ENCODE assay signal across 9 cellular contexts in genomic region chr6:16731503-16732018, GRCh38. TPM values are rescaled to one million over a fixed set of nuclear protein-coding genes. Genes with fewer than 3 reads are reported as not detected.
DNase-seq lines count a peak whose midpoint lies in the region; ATAC-seq and TF ChIP-seq lines count a peak whose summit lies in the region.
"Had no signal": no experiment of that assay in that cellular context is flagged by ENCODE, and none has a peak within 500 bp of the region (broad histone marks: within the 10 kb centered on the region; RNA-seq: fewer than 3 reads in every experiment).

No MANE protein-coding gene starts in this region.

- no peaks in the 10 kb centered on the region for H3K27me3 Mint-ChIP-seq in activated T-cell treated with anti-CD3 and anti-CD28 coated beads, Interleukin-2, amount 50 U/mL, for 4 hours (ENCODE audit: low read depth)
- no peaks in the 10 kb centered on the region for H3K27me3 Mint-ChIP-seq in CD14-positive monocyte (ENCODE audit: low read depth in 3 of 3)

- peak overlapping the region in 3 of 7 donors; percentile 18 to 47 (median 23) for H3K27ac Mint-ChIP-seq in CD14-positive monocyte

- intact Hi-C loops in stomach (cut with DNase I; ENCODE audit: low total_unique reads) (no loop called here), CD14-positive monocyte (cut with micrococcal nuclease) (no loop called here)

- no peak for TF ChIP-seq EP300 in stomach (IDR thresholded peaks at IDR 0.05)

- peaks cover 60% of the 10 kb centered on the region for H3K4me1 Mint-ChIP-seq in activated T-cell treated with anti-CD3 and anti-CD28 coated beads, Interleukin-2, amount 50 U/mL, for 4 hours (ENCODE audit: low read depth)
- H3K4me1 Mint-ChIP-seq in CD14-positive monocyte: peaks cover 54% of the 10 kb centered on the region

- H3K36me3 ChIP-seq in stomach: no peaks in the 10 kb centered on the region
- H3K36me3 ChIP-seq: lower lobe of right lung had no signal

- no peaks in the 10 kb centered on the region for H3K27me3 ChIP-seq in stomach

- H3K9me3 ChIP-seq in stomach: no peaks in the 10 kb centered on the region
- H3K9me3 ChIP-seq: lower lobe of right lung had no signal

- 12 to 37% (median 20%) methylated on average over 5 of the region's 5 CpGs for WGBS in stomach, 5 donors

- TF ChIP-seq CTCF in stomach (IDR thresholded peaks at IDR 0.05): no peak
- TF ChIP-seq CTCF in CD14-positive monocyte (IDR thresholded peaks at IDR 0.05): no peak

- peaks cover 11 to 86% (median 52%) of the 10 kb centered on the region in 4 donors for H3K4me1 ChIP-seq in stomach

- no peak overlapping the region for H3K4me3 ChIP-seq in stomach
- H3K4me3 ChIP-seq: lower lobe of right lung had no signal

- H3K9me3 Mint-ChIP-seq in activated T-cell treated with anti-CD3 and anti-CD28 coated beads, Interleukin-2, amount 50 U/mL, for 4 hours: no peaks in the 10 kb centered on the region
- H3K9me3 Mint-ChIP-seq in CD14-positive monocyte: no peaks in the 10 kb centered on the region

- TF ChIP-seq POLR2A in stomach (IDR thresholded peaks at IDR 0.05): no peak

- peak overlapping the region; percentile 37 to 56 (median 46) for H3K27ac ChIP-seq in stomach
- H3K27ac ChIP-seq: lower lobe of right lung had no signal

- peak; percentile 91 for ATAC-seq in HG03097 (IDR thresholded peaks at IDR 0.05; ENCODE audit: low FRiP score, unreplicated experiment)
- ATAC-seq in activated T-cell treated with anti-CD3 and anti-CD28 coated beads, Interleukin-2, amount 50 U/mL, for 4 hours: peak; percentile 57 to 79

- H3K36me3 Mint-ChIP-seq in activated T-cell treated with anti-CD3 and anti-CD28 coated beads, Interleukin-2, amount 50 U/mL, for 4 hours (ENCODE audit: insufficient read depth): peaks cover 14% of the 10 kb centered on the region
- H3K36me3 Mint-ChIP-seq in CD14-positive monocyte: peaks cover 24 to 26% of the 10 kb centered on the region in 2 donors

- peak overlapping the region; percentile 61 for H3K4me3 Mint-ChIP-seq in activated T-cell treated with anti-CD3 and anti-CD28 coated beads, Interleukin-2, amount 50 U/mL, for 4 hours
- H3K4me3 Mint-ChIP-seq in CD14-positive monocyte: no peak overlapping the region

- peak; percentile 19 for DNase-seq in activated gamma-delta T cell treated with anti-CD3 and anti-CD28 coated beads, Interleukin-2, amount 50 U/mL, for 16 hours (ENCODE audit: low read depth)
- DNase-seq in activated gamma-delta T cell treated with Interleukin-2 at 50 U/mL for 16 hours: no peak
- DNase-seq in activated T-cell treated with anti-CD3 and anti-CD28 coated beads, Interleukin-2, amount 50 U/mL, for 4 hours: peak; percentile 20
- no peak for DNase-seq in stomach
- DNase-seq in nucleus accumbens (lab: John Stamatoyannopoulos, UW): no peak
- DNase-seq in A172 (ENCODE audit: low spot score): no peak
- no peak for DNase-seq in CD14-positive monocyte (ENCODE audit: low spot score)
- DNase-seq: lower lobe of right lung had no signal

RNA-seq across cellular contexts. Expression of gene ATXN1, which starts 29.7 kb away (rescaled TPM):
- 10 to 100 TPM; 39.5 to 63.8 (median 45.1) TPM for total RNA-seq in activated T-cell treated with anti-CD3 and anti-CD28 coated beads, Interleukin-2, amount 50 U/mL, for 4 hours
- 100 to 1,000 TPM in 1 of 5 donors, 10 to 100 TPM in 4; 32.4 to 106 (median 64.6) TPM for total RNA-seq in stomach
- polyA plus RNA-seq in stomach: 1 to 10 TPM; 5.2 to 8.7 (median 7.6) TPM
- total RNA-seq in A172 (2014; rRNA removed; shearing (Covaris generic)): 11.4 and 12.4 TPM in 2 replicates
- 10 to 100 TPM in 1 of 2 donors, 1 to 10 TPM in 1; 8.8 to 10.9 TPM for polyA plus RNA-seq in CD14-positive monocyte

Comparison
In these comparisons a context has a peak if more than half of its experiments do, and no peak if none do; other contexts are left out.
1. DNase-seq: peak in activated gamma-delta T cell treated with anti-CD3 and anti-CD28 coated beads, Interleukin-2, amount 50 U/mL, for 16 hours (single experiment) and activated T-cell treated with anti-CD3 and anti-CD28 coated beads, Interleukin-2, amount 50 U/mL, for 4 hours (single experiment); none in activated gamma-delta T cell treated with Interleukin-2 at 50 U/mL for 16 hours (single experiment), stomach (single experiment), nucleus accumbens (0 of 56), A172 (single experiment) and CD14-positive monocyte (single experiment).